Comparison of ENCODE assay signal across 1 cellular context in genomic region chr6:114690625-114691024, GRCh38.
TF ChIP-seq lines count a peak whose summit lies in the region.

No MANE protein-coding gene starts in this region.

TF ChIP-seq in WTC11, 78 proteins besides CTCF, POLR2A, EP300 and RAD21 (continued from another document):
- no peak for TF ChIP-seq ARID4B (CRISPR knock-in tag; IDR thresholded peaks at IDR 0.05; ENCODE audit: borderline replicate concordance)
